In the genomic region with DNA sequence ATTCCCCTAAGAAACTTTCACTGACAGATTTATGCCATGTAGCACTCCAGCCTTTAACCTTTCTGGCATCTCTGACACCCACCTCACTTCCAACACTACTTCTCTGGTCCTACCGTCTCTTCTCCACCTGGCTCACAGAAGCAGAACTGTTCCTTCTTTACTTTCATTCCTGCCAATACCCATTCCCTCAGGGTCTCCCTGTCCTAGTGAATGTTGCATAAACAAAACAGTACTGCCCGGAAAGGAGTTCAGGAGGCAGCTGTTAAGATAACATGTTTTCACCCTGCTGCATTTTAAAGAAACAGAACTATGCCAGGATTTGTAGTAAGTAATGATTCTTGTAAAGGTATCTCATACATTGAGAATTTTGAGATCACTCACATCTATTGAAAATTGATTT, we compare ENCODE assay signal across 21 cellular contexts.
DNase-seq lines count a peak whose midpoint lies in the region; ATAC-seq, FAIRE-seq and TF ChIP-seq lines count a peak whose summit lies in the region.
"Had no signal": no experiment of that assay in that cellular context is flagged by ENCODE, and none has a peak within 500 bp of the region (broad histone marks: within the 10 kb centered on the region; RNA-seq: fewer than 3 reads in every experiment).

No MANE protein-coding gene starts in this region.

- H3K27ac Mint-ChIP-seq in neural progenitor cell, result peak overlapping the region; percentile 85
- H3K27ac Mint-ChIP-seq in Caco-2 (ENCODE audit: unreplicated experiment), result no peak overlapping the region
- H3K27ac Mint-ChIP-seq: B cell; CD8-positive, alpha-beta T cell; HFFc6 had no signal

- H3K9me3 Mint-ChIP-seq in neural progenitor cell, result peaks cover 60% of the 10 kb centered on the region
- no peaks in the 10 kb centered on the region for H3K9me3 Mint-ChIP-seq in Caco-2 (ENCODE audit: unreplicated experiment)
- H3K9me3 Mint-ChIP-seq: CD8-positive, alpha-beta T cell had no signal

- peaks cover 11% of the 10 kb centered on the region for H3F3A ChIP-seq in neural progenitor cell (ENCODE audit: low read depth)

- no peak for FAIRE-seq in K562 (lab: Jason Lieb, UNC)
- FAIRE-seq: G401.6, GM12891, GM18507, HepG2 had no signal

- ATAC-seq in K562, result no peak
- no peak for ATAC-seq in GM21619 (IDR thresholded peaks at IDR 0.05; ENCODE audit: unreplicated experiment)
- ATAC-seq: CD8-positive, alpha-beta T cell; HCT116; HepG2 had no signal

- peaks cover 31% of the 10 kb centered on the region for H3K36me3 Mint-ChIP-seq in neural progenitor cell
- H3K36me3 Mint-ChIP-seq in Caco-2 (ENCODE audit: insufficient read depth, unreplicated experiment), result no peaks in the 10 kb centered on the region
- H3K36me3 Mint-ChIP-seq: CD8-positive, alpha-beta T cell had no signal

- H2AK5ac ChIP-seq in mesenchymal stem cell (ENCODE audit: low read length, severe bottlenecking), result no peak overlapping the region

- no peak for TF ChIP-seq EP300 in K562 (IDR thresholded peaks at IDR 0.05; ENCODE audit: low read length)

- H2AFZ ChIP-seq in K562 (ENCODE audit: low read depth, low read length) (no peak overlapping the region), mesenchymal stem cell (ENCODE audit: low read depth, low read length) (no peak overlapping the region), neural progenitor cell (replicated peaks) (no peak overlapping the region)

- no peaks in the 10 kb centered on the region; the same call in 1 of the 2 replicates for H3K9me3 ChIP-seq in K562 (replicated peaks; ENCODE audit: control insufficient read depth, insufficient read depth, low read depth, low read length)
- H3K9me3 ChIP-seq in mesenchymal stem cell (ENCODE audit: control insufficient read depth, low read length), result no peaks in the 10 kb centered on the region
- no peaks in the 10 kb centered on the region for H3K9me3 ChIP-seq in neural progenitor cell (ENCODE audit: low read depth)
- H3K9me3 ChIP-seq in Caco-2, result no peaks in the 10 kb centered on the region
- H3K9me3 ChIP-seq: BLaER1 treated with 17β-estradiol and CSF1 and Interleukin-3, amounts not matched to agents 10 nM and 100 nM had no signal

- BruUV-seq in K562 (replicated peaks; lab: Mats Ljungman, UMichigan) (no TSS peak), Caco-2 (replicated peaks; lab: Mats Ljungman, UMichigan) (no TSS peak)

- no peak overlapping the region for H3K23ac ChIP-seq in mesenchymal stem cell (ENCODE audit: low read length in 2 of 2)

- in situ Hi-C loops in K562 (cut with MboI), result no loop called here

- H2BK5ac ChIP-seq in mesenchymal stem cell (ENCODE audit: low read depth, low read length, poor library complexity, severe bottlenecking), result no peak overlapping the region

- H3K4ac ChIP-seq in mesenchymal stem cell (ENCODE audit: low read depth in 1 of 2, low read length in 2 of 2), result no peak overlapping the region

- POLR2A ChIA-PET in K562 (lab: Yijun Ruan, JAX), result no interaction called here
- POLR2A ChIA-PET in Caco-2 (lab: Charles Lee), result no interaction called here

- H3K4me3 Mint-ChIP-seq in neural progenitor cell, result no peak overlapping the region
- H3K4me3 Mint-ChIP-seq in Caco-2 (ENCODE audit: unreplicated experiment), result no peak overlapping the region
- H3K4me3 Mint-ChIP-seq: B cell; CD8-positive, alpha-beta T cell; HFFc6 had no signal

- H3K9me1 ChIP-seq in K562 (ENCODE audit: control insufficient read depth, insufficient read depth, low read length), result no peaks in the 10 kb centered on the region

- CTCF ChIA-PET in K562 (lab: Yijun Ruan, JAX; ENCODE audit: low intra/inter-chr PET ratio), result no interaction called here
- CTCF ChIA-PET in Caco-2 (lab: Charles Lee), result no interaction called here

- TF ChIP-seq RAD21 in K562 (CRISPR knock-in tag; conservative IDR thresholded peaks at IDR 0.05 in 1 of 2, IDR thresholded peaks at IDR 0.05 in 1 of 2), result no peak

- no peaks in the 10 kb centered on the region for H4K20me1 ChIP-seq in K562 (replicated peaks; ENCODE audit: control insufficient read depth, insufficient read depth, low read length)
- no peaks in the 10 kb centered on the region for H4K20me1 ChIP-seq in neural progenitor cell (ENCODE audit: low read depth)
- H4K20me1 ChIP-seq: BLaER1 treated with 17β-estradiol and CSF1 and Interleukin-3, amounts not matched to agents 10 nM and 100 nM had no signal

- H2BK15ac ChIP-seq in mesenchymal stem cell (ENCODE audit: low read depth, poor library complexity, severe bottlenecking), result no peak overlapping the region

- no peaks in the 10 kb centered on the region for H3K79me1 ChIP-seq in mesenchymal stem cell (replicated peaks; ENCODE audit: low read length, poor library complexity, severe bottlenecking)

- H3K4me1 Mint-ChIP-seq in neural progenitor cell (peaks cover 27% of the 10 kb centered on the region), Caco-2 (ENCODE audit: low read depth, unreplicated experiment) (peaks cover under 1% of the 10 kb centered on the region)
- H3K4me1 Mint-ChIP-seq: B cell had no signal

- H4K91ac ChIP-seq in mesenchymal stem cell (ENCODE audit: low read length), result no peak overlapping the region

- H3K27me3 ChIP-seq in K562 (ENCODE audit: control insufficient read depth in 2 of 2, insufficient read depth in 2 of 2, low read length in 2 of 2) (no peaks in the 10 kb centered on the region), mesenchymal stem cell (ENCODE audit: control insufficient read depth in 1 of 2, insufficient read depth in 1 of 2, low read length in 2 of 2) (no peaks in the 10 kb centered on the region), neural progenitor cell (no peaks in the 10 kb centered on the region), Caco-2 (replicated peaks; ENCODE audit: control insufficient read depth, insufficient read depth, low read length) (no peaks in the 10 kb centered on the region)
- H3K27me3 ChIP-seq: BLaER1 treated with 17β-estradiol and CSF1 and Interleukin-3, amounts not matched to agents 10 nM and 100 nM had no signal

- no peak overlapping the region for H3K27ac ChIP-seq in K562 (ENCODE audit: extremely low read depth, low read depth, low read length)
- H3K27ac ChIP-seq in mesenchymal stem cell (ENCODE audit: low read length, poor library complexity, severe bottlenecking), result no peak overlapping the region
- no peak overlapping the region for H3K27ac ChIP-seq in neural progenitor cell
- H3K27ac ChIP-seq: BLaER1 treated with 17β-estradiol and CSF1 and Interleukin-3, amounts not matched to agents 10 nM and 100 nM had no signal

- H3K4me3 ChIP-seq in K562 (no peak overlapping the region), mesenchymal stem cell (ENCODE audit: insufficient read depth in 1 of 2, low read depth in 1 of 2, low read length in 2 of 2) (no peak overlapping the region), neural progenitor cell (no peak overlapping the region), Caco-2 (ENCODE audit: low read depth, low read length) (no peak overlapping the region)
- H3K4me3 ChIP-seq: BLaER1 treated with 17β-estradiol and CSF1 and Interleukin-3, amounts not matched to agents 10 nM and 100 nM had no signal

- H3K27me3 Mint-ChIP-seq in neural progenitor cell (ENCODE audit: insufficient read depth, low read depth) (no peaks in the 10 kb centered on the region), Caco-2 (ENCODE audit: insufficient read depth, unreplicated experiment) (peaks cover 4% of the 10 kb centered on the region)

- no peak overlapping the region for H3K4me2 ChIP-seq in K562 (ENCODE audit: insufficient read depth, low read length)
- H3K4me2 ChIP-seq in mesenchymal stem cell (ENCODE audit: low read length, poor library complexity, severe bottlenecking), result no peak overlapping the region
- H3K4me2 ChIP-seq in neural progenitor cell, result no peak overlapping the region
- H3K4me2 ChIP-seq: BLaER1 treated with 17β-estradiol and CSF1 and Interleukin-3, amounts not matched to agents 10 nM and 100 nM had no signal

- no peak for TF ChIP-seq POLR2A in K562 (conservative IDR thresholded peaks at IDR 0.05)

- no peak overlapping the region for H3K14ac ChIP-seq in mesenchymal stem cell (ENCODE audit: low read length in 2 of 2)

- no peak for DNase-seq in K562 (ENCODE audit: extremely low read depth in 1 of 4, low spot score in 3 of 4)
- peak; percentile 3 for DNase-seq in mesenchymal stem cell
- DNase-seq in neural progenitor cell (ENCODE audit: low spot score), result no peak
- DNase-seq in Caco-2, result no peak
- DNase-seq in mesenteric fat pad (ENCODE audit: low spot score), result no peak
- DNase-seq: CD8-positive, alpha-beta T cell; DMS 273 treated with DMSO at 0.1 percent for 48 hours; DMS53; DND-41; EL; GOT3; H7; HFFc6 had no signal

- intact Hi-C loops in K562 (cut with micrococcal nuclease) (no loop called here), Caco-2 (cut with micrococcal nuclease; ENCODE audit: unreplicated experiment) (no loop called here)

- no peak overlapping the region for H2BK12ac ChIP-seq in mesenchymal stem cell (ENCODE audit: low read length in 2 of 2)

- no peaks in the 10 kb centered on the region for H3K36me3 ChIP-seq in K562 (ENCODE audit: control insufficient read depth, insufficient read depth, low read length)
- H3K36me3 ChIP-seq in mesenchymal stem cell (ENCODE audit: control insufficient read depth in 1 of 2, insufficient read depth in 2 of 2, low read depth in 1 of 2, low read length in 2 of 2), result no peaks in the 10 kb centered on the region
- peaks cover 6% of the 10 kb centered on the region for H3K36me3 ChIP-seq in neural progenitor cell
- H3K36me3 ChIP-seq in Caco-2 (ENCODE audit: control insufficient read depth, insufficient read depth, low read length), result no peaks in the 10 kb centered on the region
- H3K36me3 ChIP-seq: BLaER1 treated with 17β-estradiol and CSF1 and Interleukin-3, amounts not matched to agents 10 nM and 100 nM had no signal

- TF ChIP-seq CTCF in K562 (IDR thresholded peaks at IDR 0.05 in 2 of 3, conservative IDR thresholded peaks at IDR 0.05 in 1 of 3; ENCODE audit: insufficient read depth in 2 of 3, low read depth in 1 of 3, low read length in 3 of 3) (no peak), neural progenitor cell (IDR thresholded peaks at IDR 0.05) (no peak), Caco-2 (IDR thresholded peaks at IDR 0.05; ENCODE audit: insufficient read depth in 1 of 2, low read depth in 1 of 2, low read length in 1 of 2, severe bottlenecking in 1 of 2, unreplicated experiment in 1 of 2) (no peak)

- WGBS in K562 (ENCODE audit: insufficient coverage, low coverage, missing lambda C conversion rate), result 1% methylated on average over 2 of the region's 2 CpGs
- whole genome bisulfite sequencing in mesenchymal stem cell, result 26% methylated on average over 1 of the region's 2 CpGs

- H3K79me2 ChIP-seq in K562 (ENCODE audit: control insufficient read depth, insufficient read depth, low read length), result no peaks in the 10 kb centered on the region
- no peaks in the 10 kb centered on the region for H3K79me2 ChIP-seq in neural progenitor cell (ENCODE audit: low read depth)

- no peak overlapping the region for H3K9ac ChIP-seq in K562 (ENCODE audit: insufficient read depth in 1 of 2, low read depth in 2 of 2, low read length in 2 of 2)
- H3K9ac ChIP-seq in mesenchymal stem cell (ENCODE audit: low read length), result no peak overlapping the region
- H3K9ac ChIP-seq in neural progenitor cell, result no peak overlapping the region
- H3K9ac ChIP-seq: BLaER1 treated with 17β-estradiol and CSF1 and Interleukin-3, amounts not matched to agents 10 nM and 100 nM had no signal

- H2BK120ac ChIP-seq in mesenchymal stem cell (ENCODE audit: low read depth, low read length), result no peak overlapping the region

- no peak overlapping the region for H4K8ac ChIP-seq in mesenchymal stem cell (ENCODE audit: low read length)

- H3K4me1 ChIP-seq in K562 (replicated peaks in 1 of 2; ENCODE audit: control insufficient read depth in 2 of 2, insufficient read depth in 2 of 2, low read length in 2 of 2) (no peaks in the 10 kb centered on the region), mesenchymal stem cell (ENCODE audit: control insufficient read depth, insufficient read depth, low read depth, low read length) (no peaks in the 10 kb centered on the region), neural progenitor cell (peaks cover 47% of the 10 kb centered on the region), Caco-2 (peaks cover under 1% of the 10 kb centered on the region)
- H3K4me1 ChIP-seq: BLaER1 treated with 17β-estradiol and CSF1 and Interleukin-3, amounts not matched to agents 10 nM and 100 nM had no signal

- H3K18ac ChIP-seq in mesenchymal stem cell (ENCODE audit: low read depth in 1 of 2, low read length in 2 of 2), result no peak overlapping the region
